ENCODE assay signal across 9 cellular contexts in genomic region chr3:99410789-99411311, GRCh38.
DNase-seq lines count a peak whose midpoint lies in the region; TF ChIP-seq lines count a peak whose summit lies in the region.
"Had no signal": no experiment of that assay in that cellular context is flagged by ENCODE, and none has a peak within 500 bp of the region (broad histone marks: within the 10 kb centered on the region; RNA-seq: fewer than 3 reads in every experiment).

No MANE protein-coding gene starts in this region.

- dilution Hi-C loops in mammary epithelial cell (cut with HindIII; ENCODE audit: low sequenced_read_pairs): no loop called here

- H3K27ac ChIP-seq in mammary epithelial cell (ENCODE audit: insufficient read depth, low read depth, low read length) (no peak overlapping the region), breast epithelium (no peak overlapping the region), tibial artery (peak overlapping the region; percentile 38 to 57)

- no peak for TF ChIP-seq CTCF in mammary epithelial cell (conservative IDR thresholded peaks at IDR 0.05 in 1 of 2, IDR thresholded peaks at IDR 0.05 in 1 of 2; ENCODE audit: extremely low read depth in 1 of 2, insufficient read depth in 1 of 2, low read depth in 1 of 2, low read length in 2 of 2)
- TF ChIP-seq CTCF in breast epithelium (IDR thresholded peaks at IDR 0.05): no peak
- no peak for TF ChIP-seq CTCF in epithelial cell of proximal tubule (conservative IDR thresholded peaks at IDR 0.05; ENCODE audit: low read depth, low read length)
- no peak for TF ChIP-seq CTCF in tibial artery (IDR thresholded peaks at IDR 0.05)

- no peaks in the 10 kb centered on the region for H3K36me3 ChIP-seq in mammary epithelial cell (ENCODE audit: insufficient read depth, low read length)
- no peaks in the 10 kb centered on the region for H3K36me3 ChIP-seq in breast epithelium
- H3K36me3 ChIP-seq in tibial artery: no peaks in the 10 kb centered on the region

- no peaks in the 10 kb centered on the region for H3K27me3 ChIP-seq in mammary epithelial cell (ENCODE audit: insufficient read depth, low read length)
- H3K27me3 ChIP-seq in breast epithelium: no peaks in the 10 kb centered on the region
- no peaks in the 10 kb centered on the region for H3K27me3 ChIP-seq in tibial artery

- H3K4me2 ChIP-seq in mammary epithelial cell (ENCODE audit: insufficient read depth, low read depth, low read length): no peak overlapping the region

- peak; percentile 32 for DNase-seq in mammary epithelial cell
- no peak for DNase-seq in breast epithelium (ENCODE audit: low spot score in 2 of 2)
- DNase-seq in HK-2 (ENCODE audit: unreplicated experiment): peak; percentile 66
- DNase-seq in epithelial cell of proximal tubule (ENCODE audit: low read depth): peak; percentile 64
- no peak for DNase-seq in tibial artery
- no peak for DNase-seq in SW 1271 (lab: John Stamatoyannopoulos, UW)
- no peak for DNase-seq in NCI-H2171 (lab: John Stamatoyannopoulos, UW)
- DNase-seq in activated T-cell treated with anti-CD3 and anti-CD28 coated beads for 4 hours: no peak
- DNase-seq: 8988T had no signal

- BruUV-seq in mammary epithelial cell (replicated peaks; lab: Mats Ljungman, UMichigan): no TSS peak

- no peaks in the 10 kb centered on the region for H4K20me1 ChIP-seq in mammary epithelial cell (ENCODE audit: insufficient read depth, low read length)

- intact Hi-C loops in mammary epithelial cell (cut with micrococcal nuclease): no loop called here
- intact Hi-C loops in breast epithelium (cut with DNase I; ENCODE audit: low total_unique reads): no loop called here
- intact Hi-C loops in tibial artery (cut with DNase I; ENCODE audit: low total_unique reads): no loop called here

- H3K9ac ChIP-seq in mammary epithelial cell (ENCODE audit: insufficient read depth, low read length): no peak overlapping the region

- H3K9me3 ChIP-seq in mammary epithelial cell (replicated peaks; ENCODE audit: insufficient read depth, low read length): no peaks in the 10 kb centered on the region
- no peaks in the 10 kb centered on the region for H3K9me3 ChIP-seq in breast epithelium
- no peaks in the 10 kb centered on the region for H3K9me3 ChIP-seq in tibial artery

- no peak overlapping the region for H3K4me3 ChIP-seq in mammary epithelial cell (replicated peaks in 1 of 3; ENCODE audit: insufficient read depth in 1 of 3, low read depth in 2 of 3, low read length in 3 of 3)
- no peak overlapping the region for H3K4me3 ChIP-seq in breast epithelium
- no peak overlapping the region for H3K4me3 ChIP-seq in epithelial cell of proximal tubule (ENCODE audit: low read depth, low read length)
- no peak overlapping the region for H3K4me3 ChIP-seq in tibial artery

- 87% methylated on average over 6 of the region's 7 CpGs for WGBS in mammary epithelial cell (ENCODE audit: low coverage, missing lambda C conversion rate)

- H3K4me1 ChIP-seq in mammary epithelial cell (ENCODE audit: insufficient read depth, low read length): peaks cover 4% of the 10 kb centered on the region
- no peaks in the 10 kb centered on the region for H3K4me1 ChIP-seq in breast epithelium
- H3K4me1 ChIP-seq in tibial artery: peaks cover 0 to 54% (median 7%) of the 10 kb centered on the region in 4 donors

- H2AFZ ChIP-seq in mammary epithelial cell (ENCODE audit: low read depth, low read length): peak overlapping the region; percentile 71

- CTCF ChIA-PET in mammary epithelial cell (lab: Charles Lee; ENCODE audit: low non-redundant PET): no interaction called here

- in situ Hi-C loops in mammary epithelial cell (cut with MboI; ENCODE audit: low sequenced_read_pairs in 2 of 2): no loop called here

- no peaks in the 10 kb centered on the region for H3K79me2 ChIP-seq in mammary epithelial cell (ENCODE audit: insufficient read depth, low read length)

- no peak for TF ChIP-seq POLR2A in breast epithelium (IDR thresholded peaks at IDR 0.05)

Comparison
In these comparisons a context has a peak if more than half of its experiments do, and no peak if none do; other contexts are left out.
1. DNase-seq: peak in mammary epithelial cell (single experiment), HK-2 (single experiment) and epithelial cell of proximal tubule (single experiment); none in breast epithelium (0 of 2), tibial artery (0 of 2), SW 1271 (0 of 2), NCI-H2171 (single experiment) and activated T-cell treated with anti-CD3 and anti-CD28 coated beads for 4 hours (single experiment).
2. H3K27ac ChIP-seq: peak in tibial artery (2 of 2); none in mammary epithelial cell (single experiment) and breast epithelium (0 of 2).